19 cellular contexts compared by ENCODE assay signal in genomic region chr10:132974886-132975881, GRCh38. TPM values are rescaled to one million over a fixed set of nuclear protein-coding genes. Genes with fewer than 3 reads are reported as not detected.
A peak's percentile ranks its signal among the peaks of the same experiment; 100 is the strongest.
DNase-seq lines count a peak whose midpoint lies in the region; ATAC-seq, FAIRE-seq and TF ChIP-seq lines count a peak whose summit lies in the region.
"Had no signal": no experiment of that assay in that cellular context is flagged by ENCODE, and none has a peak within 500 bp of the region (broad histone marks: within the 10 kb centered on the region; RNA-seq: fewer than 3 reads in every experiment).

No MANE protein-coding gene starts in this region.

- CTCF ChIA-PET in HepG2 (lab: Yijun Ruan, JAX; ENCODE audit: low intra/inter-chr PET ratio, low total read pairs) = no interaction called here

- peaks cover 10% of the 10 kb centered on the region for H3K27me3 ChIP-seq in BLaER1
- peaks cover 5% of the 10 kb centered on the region for H3K27me3 ChIP-seq in GM23248 (replicated peaks; ENCODE audit: insufficient read depth)
- peaks cover 32% of the 10 kb centered on the region for H3K27me3 ChIP-seq in osteoblast (ENCODE audit: insufficient read depth, low read length)
- H3K27me3 ChIP-seq in HepG2 (ENCODE audit: control insufficient read depth in 1 of 2, insufficient read depth in 2 of 2, low read length in 2 of 2) = peaks cover 39 to 88% of the 10 kb centered on the region in 2 experiments

- ATAC-seq in GM21390 (IDR thresholded peaks at IDR 0.05; ENCODE audit: unreplicated experiment) = no peak
- ATAC-seq in HepG2 = no peak
- ATAC-seq: activated CD4-positive, alpha-beta T cell treated with anti-CD3 and anti-CD28 coated beads for 36 hours; activated CD8-positive, alpha-beta memory T cell treated with anti-CD3 and anti-CD28 coated beads, Interleukin-2, amount 10 ng/mL, durations not matched to agents 7 days and 5 days had no signal

- TF ChIP-seq RAD21 in HepG2 (CRISPR knock-in tag; IDR thresholded peaks at IDR 0.05) = no peak

- H3K4me3 ChIP-seq in BLaER1 (peak overlapping the region; percentile 13; the same call in 1 of the 2 replicates), GM23248 (no peak overlapping the region), osteoblast (ENCODE audit: insufficient read depth, low read length) (no peak overlapping the region), HepG2 (replicated peaks in 1 of 3; ENCODE audit: insufficient read depth in 1 of 3, low read depth in 2 of 3, low read length in 3 of 3) (no peak overlapping the region)
- H3K4me3 ChIP-seq: MG63 had no signal

- H3K27ac ChIP-seq in BLaER1 (no peak overlapping the region), GM23248 (no peak overlapping the region), osteoblast (ENCODE audit: low read depth, low read length) (no peak overlapping the region), HepG2 (ENCODE audit: extremely low read length, insufficient read depth, low read length) (no peak overlapping the region)

- H2AFZ ChIP-seq in GM23248 (peak overlapping the region; percentile 41; the same call in 1 of the 2 replicates), osteoblast (ENCODE audit: low read length) (no peak overlapping the region), HepG2 (ENCODE audit: low read length) (no peak overlapping the region)

- intact Hi-C loops in HepG2 (cut with micrococcal nuclease; ENCODE audit: unreplicated experiment) = no loop called here

- TF ChIP-seq CTCF in osteoblast (IDR thresholded peaks at IDR 0.05; ENCODE audit: extremely low read depth, low read depth, low read length) (no peak), HepG2 (CRISPR knock-in tag; IDR thresholded peaks at IDR 0.05) (no peak)

- no peaks in the 10 kb centered on the region for H3K79me2 ChIP-seq in GM23248 (ENCODE audit: insufficient read depth)
- no peaks in the 10 kb centered on the region for H3K79me2 ChIP-seq in osteoblast (ENCODE audit: insufficient read depth, low read length)
- no peaks in the 10 kb centered on the region for H3K79me2 ChIP-seq in HepG2 (ENCODE audit: insufficient read depth, low read length)

- H3K9ac ChIP-seq in BLaER1 = no peak overlapping the region
- H3K9ac ChIP-seq in GM23248 = no peak overlapping the region
- H3K9ac ChIP-seq in HepG2 (ENCODE audit: insufficient read depth, low read depth, low read length) = no peak overlapping the region

- in situ Hi-C loops in GM23248 (cut with MboI) (no loop called here), HepG2 (cut with HindIII; ENCODE audit: extremely low pct_ligation_motif_present, low pct_unique_long_range_greater_than_20kb) (no loop called here)

- H3K4me2 ChIP-seq in BLaER1 (peak overlapping the region; percentile 79), GM23248 (ENCODE audit: unreplicated experiment) (no peak overlapping the region), osteoblast (ENCODE audit: insufficient read depth, low read length) (no peak overlapping the region), HepG2 (ENCODE audit: low read depth, low read length) (no peak overlapping the region)

- peaks cover 7% of the 10 kb centered on the region for H3K9me3 ChIP-seq in BLaER1
- H3K9me3 ChIP-seq in GM23248 (ENCODE audit: low read depth) = no peaks in the 10 kb centered on the region
- no peaks in the 10 kb centered on the region for H3K9me3 ChIP-seq in osteoblast (ENCODE audit: low read depth, low read length)
- H3K9me3 ChIP-seq in HepG2 (ENCODE audit: low read length) = no peaks in the 10 kb centered on the region
- H3K9me3 ChIP-seq: Caco-2, MG63 had no signal

- H3K4me1 ChIP-seq in BLaER1 (peaks cover 45% of the 10 kb centered on the region), GM23248 (ENCODE audit: insufficient read depth) (no peaks in the 10 kb centered on the region), osteoblast (ENCODE audit: insufficient read depth, low read length) (no peaks in the 10 kb centered on the region), HepG2 (ENCODE audit: insufficient read depth, low read length) (no peaks in the 10 kb centered on the region)
- H3K4me1 ChIP-seq: Caco-2 had no signal

- 43 to 48% methylated on average over 33 of the region's 33 CpGs for WGBS in GM23248 (ENCODE audit: low coverage in 1 of 2, low lambda C conversion rate in 2 of 2, missing lambda C conversion rate in 2 of 2), 2 experiments
- WGBS in HepG2 (ENCODE audit: low lambda C conversion rate) = 43% methylated on average over 19 of the region's 33 CpGs

- no peak for TF ChIP-seq POLR2A in HepG2 (IDR thresholded peaks at IDR 0.05; ENCODE audit: insufficient read depth in 1 of 2, low read depth in 2 of 2, low read length in 2 of 2)

- peak; percentile 75 for DNase-seq in GM23248
- DNase-seq in fibroblast of peridontal ligament (ENCODE audit: extremely low read depth) = peak; percentile 15
- DNase-seq in osteoblast (ENCODE audit: insufficient read length, low spot score, missing footprints) = peak; percentile 88
- no peak for DNase-seq in HuH-7.5 (ENCODE audit: low spot score)
- DNase-seq in NOMO-1 (lab: John Stamatoyannopoulos, UW; ENCODE audit: unreplicated experiment in 2 of 2) = no peak
- no peak for DNase-seq in HepG2 (ENCODE audit: low spot score)
- DNase-seq: activated CD4-positive, alpha-beta T cell treated with anti-CD3 and anti-CD28 coated beads for 36 hours; activated CD8-positive, alpha-beta memory T cell treated with anti-CD3 and anti-CD28 coated beads, Interleukin-2, amount 10 ng/mL, durations not matched to agents 7 days and 5 days; left cardiac atrium; MG63; midbrain; NCI-H1436 treated with DMSO at 0.1 percent for 48 hours; NCI-H524; stimulated activated CD8-positive, alpha-beta memory T cell treated with anti-CD3 and anti-CD28 coated beads, Interleukin-4, amount 100 ng/mL, for 48 hours; SW 1271 had no signal

- H3K36me3 ChIP-seq in BLaER1 = no peaks in the 10 kb centered on the region
- H3K36me3 ChIP-seq in GM23248 (ENCODE audit: low read depth) = no peaks in the 10 kb centered on the region
- no peaks in the 10 kb centered on the region for H3K36me3 ChIP-seq in osteoblast (ENCODE audit: insufficient read depth, low read length)
- no peaks in the 10 kb centered on the region for H3K36me3 ChIP-seq in HepG2 (replicated peaks in 1 of 2; ENCODE audit: control insufficient read depth in 1 of 2, insufficient read depth in 2 of 2, low read length in 2 of 2)
- H3K36me3 ChIP-seq: MG63 had no signal

- POLR2A ChIA-PET in HepG2 (lab: Yijun Ruan, JAX) = no interaction called here

- TF ChIP-seq EP300 in HepG2 (IDR thresholded peaks at IDR 0.05; ENCODE audit: low read depth in 2 of 2, low read length in 2 of 2) = no peak
- TF ChIP-seq EP300 in HepG2 (CRISPR knock-in tag; IDR thresholded peaks at IDR 0.05; ENCODE audit: borderline replicate concordance) = no peak

- H3F3A ChIP-seq in GM23248 (ENCODE audit: insufficient read depth) = no peaks in the 10 kb centered on the region

- H3K9me2 ChIP-seq in GM23248 (ENCODE audit: insufficient read depth) = no peaks in the 10 kb centered on the region

- H4K20me1 ChIP-seq in BLaER1 (peaks cover 26% of the 10 kb centered on the region), GM23248 (ENCODE audit: insufficient read depth) (no peaks in the 10 kb centered on the region), osteoblast (ENCODE audit: insufficient read depth, low read length) (no peaks in the 10 kb centered on the region), HepG2 (ENCODE audit: insufficient read depth, low read length) (0 out of 2 replicates have a peak, but pooled peaks cover 5% of the 10 kb centered on the region)

- FAIRE-seq in HepG2 (lab: Jason Lieb, UNC) = no peak

- no TSS peak for BruUV-seq in HepG2 (replicated peaks; lab: Mats Ljungman, UMichigan)

TF ChIP-seq in HepG2, 621 proteins besides CTCF, POLR2A, EP300 and RAD21:
- no peak for TF ChIP-seq ZNF362 (CRISPR knock-in tag; IDR thresholded peaks at IDR 0.05; ENCODE audit: borderline replicate concordance)

RNA-seq across cellular contexts. Expression of gene CFAP46, which starts 32.8 kb away (rescaled TPM):
- total RNA-seq in GM23248 (2014; rRNA removed; shearing (Covaris generic)) = 0.22 TPM in 1 of 2 replicates, not detected in the other
- polyA plus RNA-seq in GM23248 (2016; fragmentation: Nextera tagmentation; extraction: Ambion mirVana) (0.20 and 0.33 TPM in 2 replicates), HepG2 (2011; rRNA removed) (0.10 and 0.24 TPM in 2 replicates)
- total RNA-seq in osteoblast (under 0.01 and 0.29 TPM in 2 replicates), HepG2 (2016; rRNA removed; fragmentation: Illumina TruSeq; extraction: Trizol) (0.74 and 0.84 TPM in 2 replicates)
- not detected in 2 replicates for total RNA-seq in HepG2 (2016; cell fraction: cytosol; rRNA removed; fragmentation: Illumina TruSeq; extraction: Trizol; ENCODE audit: low read depth)
- total RNA-seq in HepG2 (2016; cell fraction: insoluble cytoplasmic fraction; rRNA removed; fragmentation: Illumina TruSeq; extraction: Trizol) = 0.87 and 1.1 TPM in 2 replicates
- total RNA-seq in HepG2 (2016; cell fraction: membrane; rRNA removed; fragmentation: Illumina TruSeq; extraction: Trizol) = 0.21 and 0.34 TPM in 2 replicates
- 0.53 and 1.3 TPM in 2 replicates for total RNA-seq in HepG2 (2016; cell fraction: nucleus; rRNA removed; fragmentation: Illumina TruSeq; extraction: Trizol)
- polyA plus RNA-seq in HepG2 (2011; cell fraction: cytosol; rRNA removed) = 0.13 and 0.19 TPM in 2 replicates
- 0.05 and 0.27 TPM in 2 replicates for polyA plus RNA-seq in HepG2 (2011; cell fraction: nucleus; rRNA removed)
- polyA plus RNA-seq in HepG2 (2012) = 0.12 and 0.16 TPM in 2 replicates
- 0.18 and 0.26 TPM in 2 replicates for polyA plus RNA-seq in HepG2 (2016; cell fraction: cytosol; fragmentation: Illumina TruSeq; extraction: Trizol; ENCODE audit: low read depth)
- 0.86 and 1.2 TPM in 2 replicates for polyA plus RNA-seq in HepG2 (2016; cell fraction: insoluble cytoplasmic fraction; fragmentation: Illumina TruSeq; extraction: Trizol; ENCODE audit: low read depth)
- polyA plus RNA-seq in HepG2 (2016; cell fraction: membrane; fragmentation: Illumina TruSeq; extraction: Trizol; ENCODE audit: low read depth) = 0.33 and 0.34 TPM in 2 replicates
- polyA plus RNA-seq in HepG2 (2016; cell fraction: nucleus; fragmentation: Illumina TruSeq; extraction: Trizol; ENCODE audit: insufficient read depth, low read depth) = 0.60 and 0.65 TPM in 2 replicates
- polyA minus RNA-seq in HepG2 (2011; rRNA and poly(A)+ RNA removed; ENCODE audit: low replicate concordance) = 0.06 TPM in 1 of 2 replicates, not detected in the other
- not detected in 2 replicates for polyA minus RNA-seq in HepG2 (2011; cell fraction: cytosol; rRNA and poly(A)+ RNA removed)
- polyA minus RNA-seq in HepG2 (2011; cell fraction: nucleus; rRNA and poly(A)+ RNA removed) = 0.26 TPM in 1 of 2 replicates, not detected in the other
- total RNA-seq: activated CD8-positive, alpha-beta memory T cell treated with anti-CD3 and anti-CD28 coated beads, Interleukin-2, amount 10 ng/mL, durations not matched to agents 7 days and 5 days; B cell; Caco-2 had no signal

Comparison
In these comparisons a context has a peak if more than half of its experiments do, and no peak if none do; other contexts are left out.
1. DNase-seq: peak in GM23248 (single experiment), fibroblast of peridontal ligament (single experiment) and osteoblast (single experiment); none in HuH-7.5 (single experiment), NOMO-1 (0 of 2) and HepG2 (single experiment).